1 cellular context compared by ENCODE assay signal in the genomic region with DNA sequence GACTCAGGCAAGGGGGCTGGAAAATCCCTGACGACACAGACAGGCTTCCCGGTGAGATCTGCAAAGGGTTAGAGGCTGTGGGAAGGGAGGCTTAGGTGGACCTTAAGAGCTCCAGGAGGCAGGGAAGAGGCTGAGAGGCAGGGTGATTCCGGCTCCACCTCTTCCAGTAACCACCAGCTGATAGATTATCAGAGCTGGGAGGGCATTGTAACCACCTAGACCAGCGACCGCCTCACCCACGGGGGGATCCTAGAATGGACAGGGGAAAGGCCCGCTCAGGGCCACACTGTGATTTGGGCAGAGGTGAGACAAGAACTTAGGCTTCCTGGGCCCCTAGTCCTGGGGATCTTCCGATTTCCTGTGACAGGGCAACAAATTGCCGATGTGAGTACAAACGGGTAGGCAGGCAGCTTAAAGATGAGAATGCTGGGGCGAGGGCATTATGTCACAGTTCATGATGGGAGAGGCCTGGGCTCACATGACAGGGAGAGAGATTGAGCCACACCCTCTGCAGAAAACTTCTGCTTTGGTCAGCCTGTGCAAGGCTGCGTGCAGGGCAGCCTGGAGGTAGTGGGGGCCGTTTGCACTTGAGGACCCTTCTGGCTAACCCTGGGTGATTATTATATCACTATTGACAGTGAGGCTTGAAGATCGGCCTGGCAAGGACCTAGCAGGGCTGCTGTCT.
TF ChIP-seq lines count a peak whose summit lies in the region.

No MANE protein-coding gene starts in this region.

TF ChIP-seq in SK-N-SH, 30 proteins besides CTCF, POLR2A, EP300 and RAD21 (continued from another document):
- TF ChIP-seq REST (IDR thresholded peaks at IDR 0.05; ENCODE audit: low read depth, low read length): no peak
- no peak for TF ChIP-seq FOXJ3 (CRISPR knock-in tag; IDR thresholded peaks at IDR 0.05)
- TF ChIP-seq MAX (IDR thresholded peaks at IDR 0.05; ENCODE audit: low read depth): no peak
- TF ChIP-seq SMC3 (IDR thresholded peaks at IDR 0.05; ENCODE audit: low read depth, low read length): no peak
- TF ChIP-seq ZBTB33 (IDR thresholded peaks at IDR 0.05; ENCODE audit: borderline replicate concordance, low read depth): no peak
- TF ChIP-seq ELF1 (IDR thresholded peaks at IDR 0.05): no peak
- no peak for TF ChIP-seq FOSL2 (IDR thresholded peaks at IDR 0.05; ENCODE audit: borderline replicate concordance, low read depth)
- TF ChIP-seq CHD2 (IDR thresholded peaks at IDR 0.05; ENCODE audit: low read length, partially characterized antibody): no peak
